16 cellular contexts compared by ENCODE assay signal in genomic region chr7:134826105-134826504, GRCh38. TPM values are rescaled to one million over a fixed set of nuclear protein-coding genes. Genes with fewer than 3 reads are reported as not detected.
DNase-seq lines count a peak whose midpoint lies in the region; ATAC-seq and TF ChIP-seq lines count a peak whose summit lies in the region.
"Had no signal": no experiment of that assay in that cellular context is flagged by ENCODE, and none has a peak within 500 bp of the region (broad histone marks: within the 10 kb centered on the region; RNA-seq: fewer than 3 reads in every experiment).

No MANE protein-coding gene starts in this region.

- peak overlapping the region; percentile 92 to 93 for H3K27ac ChIP-seq in thoracic aorta
- H3K27ac ChIP-seq: lower lobe of right lung had no signal

- no peak overlapping the region for H3K4me3 Mint-ChIP-seq in activated CD4-positive, alpha-beta T cell treated with anti-CD3 and anti-CD28 coated beads, Interleukin-2, amount 10 ng/mL, durations not matched to agents 24 days and 14 days
- H3K4me3 Mint-ChIP-seq: stimulated activated naive CD8-positive, alpha-beta T cell treated with anti-CD3 and anti-CD28 coated beads, Interleukin-15, Interleukin-2, amounts not matched to agents 100 ng/mL and 50 ng/mL, for 24 hours had no signal

- H3K9me3 Mint-ChIP-seq in activated CD4-positive, alpha-beta T cell treated with anti-CD3 and anti-CD28 coated beads, Interleukin-2, amount 10 ng/mL, durations not matched to agents 24 days and 14 days = no peaks in the 10 kb centered on the region
- H3K9me3 Mint-ChIP-seq: stimulated activated naive CD8-positive, alpha-beta T cell treated with anti-CD3 and anti-CD28 coated beads, Interleukin-15, Interleukin-2, amounts not matched to agents 100 ng/mL and 50 ng/mL, for 24 hours had no signal

- H3K4me1 Mint-ChIP-seq in activated CD4-positive, alpha-beta T cell treated with anti-CD3 and anti-CD28 coated beads, Interleukin-2, amount 10 ng/mL, durations not matched to agents 24 days and 14 days = no peaks in the 10 kb centered on the region

- intact Hi-C loops in activated CD4-positive, alpha-beta T cell treated with anti-CD3 and anti-CD28 coated beads, Interleukin-2, amount 10 ng/mL, durations not matched to agents 24 days and 14 days (cut with micrococcal nuclease) = no loop called here

- H3K4me1 ChIP-seq in thoracic aorta (ENCODE audit: control insufficient read depth in 1 of 2, low read depth in 2 of 2) = peaks cover 61 to 92% of the 10 kb centered on the region in 2 donors

- DNase-seq in HCEC 1CT (peak; percentile 79), choroid plexus epithelial cell (ENCODE audit: low read depth) (peak; percentile 95), kidney tubule cell (ENCODE audit: low spot score) (peak; percentile 43), thoracic aorta (ENCODE audit: low spot score) (no peak), cerebellum (ENCODE audit: low spot score) (no peak), DMS53 treated with DMSO at 0.1 percent for 48 hours (lab: John Stamatoyannopoulos, UW; ENCODE audit: unreplicated experiment) (no peak)
- no peak for DNase-seq in activated CD4-positive, alpha-beta T cell treated with anti-CD3 and anti-CD28 coated beads, Interleukin-2, amount 10 ng/mL, durations not matched to agents 24 days and 14 days
- DNase-seq: activated CD8-positive, alpha-beta memory T cell treated with anti-CD3 and anti-CD28 coated beads for 24 hours; activated naive CD4-positive, alpha-beta T cell treated with Interleukin-2 at 50 U/mL for 16 hours; dermis blood vessel endothelial cell; lower lobe of right lung; MV-4-11; NCI-H524; RPMI8226 had no signal

- TF ChIP-seq CTCF in choroid plexus epithelial cell (conservative IDR thresholded peaks at IDR 0.05; ENCODE audit: low read depth, low read length) = no peak
- no peak for TF ChIP-seq CTCF in thoracic aorta (IDR thresholded peaks at IDR 0.05)

- no peaks in the 10 kb centered on the region for H3K27me3 ChIP-seq in thoracic aorta (replicated peaks; ENCODE audit: insufficient read depth)

- no peaks in the 10 kb centered on the region for H3K27me3 Mint-ChIP-seq in activated CD4-positive, alpha-beta T cell treated with anti-CD3 and anti-CD28 coated beads, Interleukin-2, amount 10 ng/mL, durations not matched to agents 24 days and 14 days
- H3K27me3 Mint-ChIP-seq: stimulated activated naive CD8-positive, alpha-beta T cell treated with anti-CD3 and anti-CD28 coated beads, Interleukin-15, Interleukin-2, amounts not matched to agents 100 ng/mL and 50 ng/mL, for 24 hours had no signal

- H3K9me3 ChIP-seq in thoracic aorta = no peaks in the 10 kb centered on the region
- H3K9me3 ChIP-seq: lower lobe of right lung had no signal

- no peak overlapping the region for H3K27ac Mint-ChIP-seq in activated CD4-positive, alpha-beta T cell treated with anti-CD3 and anti-CD28 coated beads, Interleukin-2, amount 10 ng/mL, durations not matched to agents 24 days and 14 days
- H3K27ac Mint-ChIP-seq: stimulated activated naive CD8-positive, alpha-beta T cell treated with anti-CD3 and anti-CD28 coated beads, Interleukin-15, Interleukin-2, amounts not matched to agents 100 ng/mL and 50 ng/mL, for 24 hours had no signal

- H3K36me3 Mint-ChIP-seq in activated CD4-positive, alpha-beta T cell treated with anti-CD3 and anti-CD28 coated beads, Interleukin-2, amount 10 ng/mL, durations not matched to agents 24 days and 14 days (ENCODE audit: low read depth) = no peaks in the 10 kb centered on the region

- no peaks in the 10 kb centered on the region for H3K36me3 ChIP-seq in thoracic aorta
- H3K36me3 ChIP-seq: lower lobe of right lung had no signal

- H3K4me3 ChIP-seq in choroid plexus epithelial cell (ENCODE audit: low read depth, low read length) (no peak overlapping the region), thoracic aorta (peak overlapping the region; percentile 39)
- H3K4me3 ChIP-seq: lower lobe of right lung had no signal

- ATAC-seq in thoracic aorta (ENCODE audit: insufficient number of reproducible peaks, low FRiP score, low read depth) = no peak
- no peak for ATAC-seq in HG02763 (IDR thresholded peaks at IDR 0.05; ENCODE audit: unreplicated experiment)
- ATAC-seq: lower lobe of right lung had no signal

RNA-seq across cellular contexts. Expression of gene CALD1, which starts 46.7 kb away (rescaled TPM):
- total RNA-seq in thoracic aorta (1,000 to 10,000 TPM in 1 of 2 donors, 100 to 1,000 TPM in 1; 912 to 1,038 TPM), cerebellum (41.8 TPM)
- total RNA-seq in activated CD4-positive, alpha-beta T cell treated with anti-CD3 and anti-CD28 coated beads, Interleukin-2, amount 10 ng/mL, durations not matched to agents 24 days and 14 days = 7.2 and 8.2 TPM in 2 replicates

Comparison
In these comparisons a context has a peak if more than half of its experiments do, and no peak if none do; other contexts are left out.
1. DNase-seq: peak in HCEC 1CT (single experiment), choroid plexus epithelial cell (single experiment) and kidney tubule cell (single experiment); none in thoracic aorta (single experiment), cerebellum (single experiment), DMS53 treated with DMSO at 0.1 percent for 48 hours (single experiment) and activated CD4-positive, alpha-beta T cell treated with anti-CD3 and anti-CD28 coated beads, Interleukin-2, amount 10 ng/mL, durations not matched to agents 24 days and 14 days (single experiment).
2. RNA of gene CALD1, which starts 46.7 kb away (total RNA-seq): 912 to 1,038 TPM in thoracic aorta; 41.8 TPM in cerebellum (single experiment) and 7.2 to 8.2 TPM in activated CD4-positive, alpha-beta T cell treated with anti-CD3 and anti-CD28 coated beads, Interleukin-2, amount 10 ng/mL, durations not matched to agents 24 days and 14 days; every median in the first group is over 10 times any median in the second.